ENCODE assay signal across 9 cellular contexts in genomic region chr9:74498616-74499095, GRCh38. TPM values are rescaled to one million over a fixed set of nuclear protein-coding genes. Genes with fewer than 3 reads are reported as not detected.
A peak's percentile ranks its signal among the peaks of the same experiment; 100 is the strongest.
DNase-seq lines count a peak whose midpoint lies in the region; ATAC-seq and TF ChIP-seq lines count a peak whose summit lies in the region.
"Had no signal": no experiment of that assay in that cellular context is flagged by ENCODE, and none has a peak within 500 bp of the region (broad histone marks: within the 10 kb centered on the region; RNA-seq: fewer than 3 reads in every experiment).

No MANE protein-coding gene starts in this region.

- peak overlapping the region; percentile 80 for H3K4me3 Mint-ChIP-seq in T-helper 17 cell

- WGBS in gastroesophageal sphincter (ENCODE audit: low coverage in 1 of 2), 2 donors: 5% methylated on average over 6 of the region's 34 CpGs; no CpG with 5 or more reads in 1 of the 2 donors

- peaks cover 7% of the 10 kb centered on the region for H3K36me3 Mint-ChIP-seq in T-helper 17 cell (ENCODE audit: low read depth)

- H3K36me3 ChIP-seq in ES-I3 (ENCODE audit: insufficient read depth, low read length) (no peaks in the 10 kb centered on the region), gastroesophageal sphincter (no peaks in the 10 kb centered on the region)

- ATAC-seq in T-helper 17 cell (no peak), gastroesophageal sphincter (no peak), GM19324 (IDR thresholded peaks at IDR 0.05; ENCODE audit: low FRiP score, unreplicated experiment) (no peak), HG03378 (IDR thresholded peaks at IDR 0.05; ENCODE audit: unreplicated experiment) (no peak)

- intact Hi-C loops in posterior vena cava (cut with DNase I): no loop called here

- peak overlapping the region in 1 of 4 donors; percentile 36 for H3K27ac ChIP-seq in gastroesophageal sphincter
- H3K27ac ChIP-seq: foreskin keratinocyte had no signal

- H3K27me3 Mint-ChIP-seq in T-helper 17 cell: peaks cover 52% of the 10 kb centered on the region

- no peaks in the 10 kb centered on the region for H3K9me3 ChIP-seq in ES-I3 (ENCODE audit: control insufficient read depth, insufficient read depth, low read length)
- no peaks in the 10 kb centered on the region for H3K9me3 ChIP-seq in T-helper 17 cell (ENCODE audit: control insufficient read depth, low read length, poor library complexity, severe bottlenecking)
- H3K9me3 ChIP-seq in gastroesophageal sphincter: no peaks in the 10 kb centered on the region

- H3K4me1 ChIP-seq in ES-I3 (ENCODE audit: insufficient read depth, low read length) (peaks cover 11% of the 10 kb centered on the region), gastroesophageal sphincter (peaks cover 0 to 40% (median 17%) of the 10 kb centered on the region in 3 donors)
- H3K4me1 ChIP-seq: foreskin keratinocyte had no signal

- H3K27ac Mint-ChIP-seq in T-helper 17 cell: no peak overlapping the region

- peaks cover 57% of the 10 kb centered on the region for H3K27me3 ChIP-seq in gastroesophageal sphincter

- TF ChIP-seq CTCF in gastroesophageal sphincter (IDR thresholded peaks at IDR 0.05): no peak

- H3K9ac ChIP-seq in ES-I3 (ENCODE audit: low read depth, low read length): peak overlapping the region; percentile 68; the same call in 1 of the 2 replicates

- TF ChIP-seq POLR2A in gastroesophageal sphincter (IDR thresholded peaks at IDR 0.05): no peak

- no peak for DNase-seq in T-helper 17 cell
- peak; percentile 74 for DNase-seq in posterior vena cava (ENCODE audit: low spot score)
- DNase-seq in GF-D8 (lab: John Stamatoyannopoulos, UW): no peak
- DNase-seq in NCI-H510A treated with DMSO at 0.1 percent for 48 hours (lab: John Stamatoyannopoulos, UW): no peak

- TF ChIP-seq EP300 in gastroesophageal sphincter (IDR thresholded peaks at IDR 0.05): no peak

- H3K4me1 Mint-ChIP-seq in T-helper 17 cell: peaks cover 22% of the 10 kb centered on the region

- H3K4me3 ChIP-seq in gastroesophageal sphincter: peak overlapping the region; percentile 32 to 63

RNA-seq across cellular contexts. Expression of gene RORB, which starts 1.5 kb away (rescaled TPM):
- total RNA-seq in T-helper 17 cell (not detected), gastroesophageal sphincter (1 to 10 TPM in 1 of 4 donors, under 1 TPM in 3; 0.45 to 10.0 (median 0.81) TPM), posterior vena cava (under 1 TPM; 0.56 to 0.62 TPM)
- total RNA-seq: foreskin keratinocyte had no signal
